ENCODE assay signal across 8 cellular contexts in the genomic region with DNA sequence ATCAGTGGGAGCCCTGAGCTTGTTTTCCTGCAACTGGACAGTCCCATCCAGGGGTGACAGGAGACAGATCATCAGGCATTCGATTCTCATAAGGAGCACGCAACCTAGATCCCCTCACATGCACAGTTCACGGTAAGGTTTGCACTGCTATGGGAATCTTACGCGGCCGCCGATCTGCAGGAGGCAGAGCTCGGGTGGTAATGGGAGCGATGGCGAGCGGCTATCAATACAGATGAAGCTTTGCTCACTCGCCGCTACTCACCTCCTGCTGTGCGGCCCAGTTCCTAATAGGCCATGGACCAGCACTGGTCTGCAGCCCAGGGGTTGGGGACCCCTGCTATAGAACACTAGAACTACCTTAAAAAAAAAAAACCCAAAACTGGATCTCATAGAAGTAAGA.
"Had no signal": no experiment of that assay in that cellular context is flagged by ENCODE, and none has a peak within 500 bp of the region (broad histone marks: within the 10 kb centered on the region; RNA-seq: fewer than 3 reads in every experiment).

No MANE protein-coding gene starts in this region.

- H3K27ac Mint-ChIP-seq: GM23338, H9, HFFc6 had no signal

- H3K36me3 ChIP-seq: HAP-1 had no signal

- H3K4me3 Mint-ChIP-seq: GM23338, H9, HFFc6 had no signal

- H3K9me3 ChIP-seq: HAP-1 had no signal

- H3K4me3 ChIP-seq: GM23248, GM23338, HAP-1 had no signal

- H3K9me3 Mint-ChIP-seq: GM23338, H9, HFFc6 had no signal

- H3K27ac ChIP-seq: GM23248 had no signal

- DNase-seq: GM23248, GOT3, H7, H9, HCEC 1CT, HFFc6 had no signal

- H3K9ac ChIP-seq: GM23248 had no signal
